9 cellular contexts compared by ENCODE assay signal in genomic region chr5:56839062-56839461, GRCh38. TPM values are rescaled to one million over a fixed set of nuclear protein-coding genes. Genes with fewer than 3 reads are reported as not detected.
A peak's percentile ranks its signal among the peaks of the same experiment; 100 is the strongest.
DNase-seq lines count a peak whose midpoint lies in the region; ATAC-seq, FAIRE-seq and TF ChIP-seq lines count a peak whose summit lies in the region.
"Had no signal": no experiment of that assay in that cellular context is flagged by ENCODE, and none has a peak within 500 bp of the region (broad histone marks: within the 10 kb centered on the region; RNA-seq: fewer than 3 reads in every experiment).

No MANE protein-coding gene starts in this region.

- DNase-seq in Caco-2 (no peak), MM.1S (no peak), coronary artery (ENCODE audit: low spot score) (no peak), psoas muscle (no peak), H4 (ENCODE audit: low spot score) (no peak), GM12891 (ENCODE audit: insufficient read length, low spot score) (no peak), RWPE1 (ENCODE audit: low spot score) (no peak)
- DNase-seq: activated naive CD4-positive, alpha-beta T cell treated with Interleukin-2 at 50 U/mL for 16 hours; stimulated activated naive CD4-positive, alpha-beta T cell treated with Interleukin-2 at 50 U/mL for 16 hours had no signal

- BruUV-seq in Caco-2 (replicated peaks; lab: Mats Ljungman, UMichigan): no TSS peak

- intact Hi-C loops in Caco-2 (cut with micrococcal nuclease; ENCODE audit: unreplicated experiment): loop anchor here (2.0 to 5.0 kb wide), 2 partner anchors 392 to 482 kb away; no protein-coding TSS in a partner anchor
- intact Hi-C loops in psoas muscle (cut with DNase I): loop anchor here (2.0 to 10.0 kb wide), 3 partner anchors 567 to 908 kb away; no protein-coding TSS in a partner anchor

- ATAC-seq in psoas muscle: peak in 1 of 4 donors; percentile 42

- H3K9me3 ChIP-seq in Caco-2 (no peaks in the 10 kb centered on the region), MM.1S (replicated peaks; ENCODE audit: insufficient read depth, low read length) (no peaks in the 10 kb centered on the region), psoas muscle (no peaks in the 10 kb centered on the region)

- H3K4me1 ChIP-seq in Caco-2: peaks cover 38% of the 10 kb centered on the region
- H3K4me1 ChIP-seq in MM.1S (ENCODE audit: low read length): peaks cover 40% of the 10 kb centered on the region
- H3K4me1 ChIP-seq in psoas muscle: peaks cover 38% of the 10 kb centered on the region

- TF ChIP-seq CTCF in Caco-2 (IDR thresholded peaks at IDR 0.05; ENCODE audit: insufficient read depth in 1 of 2, low read depth in 1 of 2, low read length in 1 of 2, severe bottlenecking in 1 of 2, unreplicated experiment in 1 of 2): no peak
- no peak for TF ChIP-seq CTCF in MM.1S (IDR thresholded peaks at IDR 0.05; ENCODE audit: low read length)
- TF ChIP-seq CTCF in coronary artery (IDR thresholded peaks at IDR 0.05): no peak
- TF ChIP-seq CTCF in psoas muscle (IDR thresholded peaks at IDR 0.05): no peak
- no peak for TF ChIP-seq CTCF in RWPE1 (conservative IDR thresholded peaks at IDR 0.05; ENCODE audit: low read depth)

- H3K4me1 Mint-ChIP-seq in Caco-2 (ENCODE audit: low read depth, unreplicated experiment): peaks cover 40% of the 10 kb centered on the region

- H3K27ac ChIP-seq in MM.1S (ENCODE audit: low read length) (peak overlapping the region; percentile 42; the same call in 1 of the 2 replicates), coronary artery (peak overlapping the region in 1 of 2 donors; percentile 72), psoas muscle (peak overlapping the region; percentile 20), RWPE1 (no peak overlapping the region)

- CTCF ChIA-PET in Caco-2 (lab: Charles Lee) (interaction anchor here (0.5 to 1.8 kb wide), 9 partner anchors 12 to 569 kb away, joined by 3 to 40 read pairs (median 3); no protein-coding TSS in a partner anchor), RWPE1 (lab: Yijun Ruan, JAX) (interaction anchor here (0.6 to 2.8 kb wide), 21 partner anchors 9 to 1555 kb away, joined by 3 to 49 read pairs (median 4); partner anchors contain the start of gene MAP3K1)

- H3K4me3 ChIP-seq in Caco-2 (ENCODE audit: low read depth, low read length): no peak overlapping the region
- H3K4me3 ChIP-seq in MM.1S (ENCODE audit: low read length): no peak overlapping the region
- peak overlapping the region; percentile 55 for H3K4me3 ChIP-seq in coronary artery
- peak overlapping the region; percentile 44 for H3K4me3 ChIP-seq in psoas muscle

- WGBS in psoas muscle, 3 donors: 79 to 84% (median 82%) methylated on average over 4 of the region's 4 CpGs

- no peaks in the 10 kb centered on the region for H3K9me2 ChIP-seq in MM.1S (replicated peaks; ENCODE audit: insufficient read depth, low read length)

- no peak for TF ChIP-seq POLR2A in GM12891 (IDR thresholded peaks at IDR 0.05; ENCODE audit: low read depth, low read length)

- H3K36me3 Mint-ChIP-seq in Caco-2 (ENCODE audit: insufficient read depth, unreplicated experiment): peaks cover 12% of the 10 kb centered on the region

- peak overlapping the region; percentile 40; the same call in 1 of the 2 replicates for H3K9ac ChIP-seq in MM.1S (ENCODE audit: low read length)

- peaks cover 13% of the 10 kb centered on the region; the same call in 1 of the 2 replicates for H3F3A ChIP-seq in MM.1S (ENCODE audit: insufficient read depth, low read length)

- no peak overlapping the region for H2AFZ ChIP-seq in MM.1S (ENCODE audit: low read length)

- no peak overlapping the region for H3K4me3 Mint-ChIP-seq in Caco-2 (ENCODE audit: unreplicated experiment)

- H3K79me2 ChIP-seq in MM.1S (ENCODE audit: low read length): peaks cover 98% of the 10 kb centered on the region

- H3K27me3 ChIP-seq in Caco-2 (replicated peaks; ENCODE audit: control insufficient read depth, insufficient read depth, low read length): no peaks in the 10 kb centered on the region
- no peaks in the 10 kb centered on the region for H3K27me3 ChIP-seq in MM.1S (replicated peaks; ENCODE audit: insufficient read depth, low read length)
- H3K27me3 ChIP-seq in psoas muscle (ENCODE audit: insufficient read depth in 3 of 3, low read length in 2 of 3): no peaks in the 10 kb centered on the region

- no peaks in the 10 kb centered on the region for H3K36me3 ChIP-seq in Caco-2 (ENCODE audit: control insufficient read depth, insufficient read depth, low read length)
- no peaks in the 10 kb centered on the region for H3K36me3 ChIP-seq in MM.1S (replicated peaks; ENCODE audit: insufficient read depth, low read length)
- no peaks in the 10 kb centered on the region for H3K36me3 ChIP-seq in psoas muscle (ENCODE audit: insufficient read depth in 1 of 2, low read depth in 1 of 2)

- H3K27ac Mint-ChIP-seq in Caco-2 (ENCODE audit: unreplicated experiment): peak overlapping the region; percentile 22

- no peaks in the 10 kb centered on the region for H3K27me3 Mint-ChIP-seq in Caco-2 (ENCODE audit: insufficient read depth, unreplicated experiment)

- POLR2A ChIA-PET in Caco-2 (lab: Charles Lee): no interaction called here
- POLR2A ChIA-PET in RWPE1 (lab: Yijun Ruan, JAX; ENCODE audit: low non-redundant PET): no interaction called here

- H4K20me1 ChIP-seq in MM.1S (ENCODE audit: insufficient read depth, low read length): 0 out of 2 replicates have a peak, but pooled peaks cover 3% of the 10 kb centered on the region

- no peaks in the 10 kb centered on the region for H3K9me3 Mint-ChIP-seq in Caco-2 (ENCODE audit: unreplicated experiment)

- peak overlapping the region; percentile 87 for H3K4me2 ChIP-seq in MM.1S (ENCODE audit: low read depth, low read length)

- no peak for FAIRE-seq in GM12891 (lab: Jason Lieb, UNC)

TF ChIP-seq in GM12891, 5 proteins besides CTCF, POLR2A, EP300 and RAD21:
- TF ChIP-seq PAX5 (IDR thresholded peaks at IDR 0.05; ENCODE audit: insufficient read depth, low read length, severe bottlenecking): no peak
- no peak for TF ChIP-seq SPI1 (IDR thresholded peaks at IDR 0.05; ENCODE audit: low read depth, low read length)
- no peak for TF ChIP-seq TAF1 (IDR thresholded peaks at IDR 0.05; ENCODE audit: low read depth, low read length)
- no peak for TF ChIP-seq POU2F2 (IDR thresholded peaks at IDR 0.05; ENCODE audit: low read depth, low read length)
- no peak for TF ChIP-seq POLR2AphosphoS5 (IDR thresholded peaks at IDR 0.05; ENCODE audit: low read depth, low read length)

RNA-seq across cellular contexts. Expression of gene MAP3K1, which starts 23.7 kb away (rescaled TPM):
- total RNA-seq in Caco-2 (2022) (46.0 and 47.0 TPM in 2 replicates), psoas muscle (1 to 10 TPM; 3.0 to 5.2 (median 4.2) TPM)
- polyA plus RNA-seq in psoas muscle: 1 to 10 TPM in 2 of 3 donors, under 1 TPM in 1; 0.97 to 1.5 (median 1.5) TPM
- total RNA-seq in H4 (2014; rRNA removed; shearing (Covaris generic)): 5.7 and 7.2 TPM in 2 replicates
- polyA plus RNA-seq in GM12891 (2012; ENCODE audit: low read depth, missing spikeins): 1.7 TPM

Comparison
In these comparisons a context has a peak if more than half of its experiments do, and no peak if none do; other contexts are left out.
1. H3K4me3 ChIP-seq: peak in coronary artery (single experiment) and psoas muscle (single experiment); none in Caco-2 (single experiment) and MM.1S (single experiment).